Comparison of ENCODE assay signal across 15 cellular contexts in the genomic region with DNA sequence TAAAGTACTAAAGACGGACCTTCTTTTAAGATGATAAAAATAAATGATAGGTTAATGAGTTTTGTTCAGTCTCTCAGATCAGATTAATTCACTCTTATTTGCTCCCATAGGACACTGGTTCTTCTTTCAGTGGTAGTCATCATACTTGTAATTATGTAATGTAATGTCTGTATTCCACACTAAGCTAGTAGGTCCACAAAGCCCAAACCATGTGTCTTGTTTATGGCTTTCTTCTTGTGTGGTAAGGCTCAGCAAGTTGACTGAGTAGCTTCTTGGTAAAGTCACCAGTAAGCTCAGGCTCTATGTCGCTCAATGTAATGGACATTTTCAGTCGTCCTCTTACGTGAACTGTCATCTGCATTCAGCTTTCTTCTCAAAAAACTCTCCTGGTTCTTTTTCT. TPM values are rescaled to one million over a fixed set of nuclear protein-coding genes. Genes with fewer than 3 reads are reported as not detected.
DNase-seq lines count a peak whose midpoint lies in the region; ATAC-seq and TF ChIP-seq lines count a peak whose summit lies in the region.
"Had no signal": no experiment of that assay in that cellular context is flagged by ENCODE, and none has a peak within 500 bp of the region (broad histone marks: within the 10 kb centered on the region; RNA-seq: fewer than 3 reads in every experiment).

No MANE protein-coding gene starts in this region.

- no peak for TF ChIP-seq EP300 in SK-N-SH (IDR thresholded peaks at IDR 0.05; ENCODE audit: borderline replicate concordance in 1 of 2, low read depth in 1 of 2, low read length in 1 of 2)

- H3K27ac ChIP-seq in SK-N-SH (ENCODE audit: low read depth in 2 of 2, low read length in 1 of 2) (no peak overlapping the region; a peak in 1 of 4 replicates), Karpas-422 (ENCODE audit: low read length) (peak overlapping the region; percentile 86), endodermal cell (ENCODE audit: low read depth, low read length) (no peak overlapping the region), skeletal muscle tissue (ENCODE audit: low read depth, low read length) (peak overlapping the region; percentile 95), caudate nucleus (ENCODE audit: low read depth, low read length) (no peak overlapping the region)

- TF ChIP-seq RAD21 in SK-N-SH (IDR thresholded peaks at IDR 0.05; ENCODE audit: low read length), result no peak

- POLR2A ChIA-PET in SK-N-SH (lab: Yijun Ruan, JAX), result no interaction called here

- H3K79me2 ChIP-seq in SK-N-SH (ENCODE audit: insufficient read depth), result peaks cover 44% of the 10 kb centered on the region
- peaks cover 72% of the 10 kb centered on the region for H3K79me2 ChIP-seq in Karpas-422 (ENCODE audit: low read length)

- H3K4me3 Mint-ChIP-seq in endodermal cell, result no peak overlapping the region

- H3K4me1 Mint-ChIP-seq in endodermal cell, result peaks cover 19% of the 10 kb centered on the region

- no peaks in the 10 kb centered on the region for H3K9me3 Mint-ChIP-seq in endodermal cell

- H2AFZ ChIP-seq in SK-N-SH (ENCODE audit: low read depth) (no peak overlapping the region), Karpas-422 (ENCODE audit: low read length) (no peak overlapping the region)

- no peaks in the 10 kb centered on the region for H4K20me1 ChIP-seq in SK-N-SH (ENCODE audit: insufficient read depth)
- H4K20me1 ChIP-seq in Karpas-422 (ENCODE audit: insufficient read depth, low read depth, low read length), result no peaks in the 10 kb centered on the region

- CTCF ChIA-PET in SK-N-SH (lab: Yijun Ruan, JAX), result interaction anchor here (1.2 to 1.5 kb wide), 2 partner anchors 391 to 636 kb away, joined by 3 read pairs; no protein-coding TSS in a partner anchor

- H3K4me2 ChIP-seq in SK-N-SH (peak overlapping the region; percentile 89; the same call in 1 of the 2 replicates), Karpas-422 (ENCODE audit: low read depth, low read length, poor library complexity, severe bottlenecking) (peak overlapping the region; percentile 87)

- H3K9me3 ChIP-seq in SK-N-SH (no peaks in the 10 kb centered on the region), Karpas-422 (ENCODE audit: low read length) (peaks cover 3% of the 10 kb centered on the region; the same call in 1 of the 2 replicates), endodermal cell (ENCODE audit: control insufficient read depth, low read length) (no peaks in the 10 kb centered on the region), skeletal muscle tissue (ENCODE audit: control insufficient read depth in 3 of 3, low read length in 3 of 3) (no peaks in the 10 kb centered on the region)
- H3K9me3 ChIP-seq: Caco-2, esophagus squamous epithelium had no signal

- H3K4me3 ChIP-seq in SK-N-SH (ENCODE audit: low read depth in 2 of 2, low read length in 1 of 2) (peak overlapping the region in 1 of 2 experiments; percentile 81; a peak in 2 of 4 replicates), Karpas-422 (ENCODE audit: low read length) (peak overlapping the region; percentile 87), endodermal cell (ENCODE audit: low read length) (peak overlapping the region; percentile 83), skeletal muscle tissue (ENCODE audit: low read length in 3 of 3) (peak overlapping the region in 2 of 3 donors; percentile 22 to 82)

- ATAC-seq in SK-N-SH treated with all-trans-retinoic acid at 6 μM for 48 hours, result no peak
- ATAC-seq in HG02588 (IDR thresholded peaks at IDR 0.05; ENCODE audit: unreplicated experiment), result no peak
- ATAC-seq: activated naive CD4-positive, alpha-beta T cell treated with anti-CD3 and anti-CD28 coated beads, Interleukin-2, amount 50 U/mL, for 72 hours had no signal

- H3K36me3 Mint-ChIP-seq in endodermal cell (ENCODE audit: low read depth), result peaks cover 2% of the 10 kb centered on the region

- TF ChIP-seq CTCF in SK-N-SH (IDR thresholded peaks at IDR 0.05) (no peak), endodermal cell (conservative IDR thresholded peaks at IDR 0.05) (no peak)

- DNase-seq in SK-N-SH (no peak), Karpas-422 (no peak), endodermal cell (no peak), caudate nucleus (lab: John Stamatoyannopoulos, UW) (no peak), hippocampal formation (lab: John Stamatoyannopoulos, UW) (no peak)
- DNase-seq: 8988T; activated CD8-positive, alpha-beta memory T cell treated with anti-CD3 and anti-CD28 coated beads, Interleukin-2, amount 50 U/mL, for 4 hours; Caco-2; cortex of kidney; esophagus squamous epithelium; NCI-H1048 had no signal

- H3K27me3 ChIP-seq in SK-N-SH (ENCODE audit: insufficient read depth) (no peaks in the 10 kb centered on the region), Karpas-422 (ENCODE audit: low read length) (no peaks in the 10 kb centered on the region), endodermal cell (ENCODE audit: control insufficient read depth, insufficient read depth, low read length, poor library complexity, severe bottlenecking) (no peaks in the 10 kb centered on the region), skeletal muscle tissue (ENCODE audit: control insufficient read depth in 3 of 3, insufficient read depth in 3 of 3, low read length in 3 of 3) (no peaks in the 10 kb centered on the region)
- H3K27me3 ChIP-seq: esophagus squamous epithelium had no signal

- H3K9me2 ChIP-seq in SK-N-SH, result no peaks in the 10 kb centered on the region
- H3K9me2 ChIP-seq in Karpas-422 (replicated peaks; ENCODE audit: insufficient read depth, low read length), result no peaks in the 10 kb centered on the region; the same call in 1 of the 2 replicates

- H3K4me1 ChIP-seq in SK-N-SH (ENCODE audit: control insufficient read depth in 1 of 2, insufficient read depth in 2 of 2, low read depth in 1 of 2, low read length in 1 of 2) (peaks cover 12 to 15% of the 10 kb centered on the region in 2 experiments; a peak in 3 of 4 replicates), Karpas-422 (ENCODE audit: low read length) (peaks cover 45% of the 10 kb centered on the region), endodermal cell (ENCODE audit: control insufficient read depth, insufficient read depth, low read length) (peaks cover 3% of the 10 kb centered on the region), skeletal muscle tissue (ENCODE audit: control insufficient read depth in 3 of 3, insufficient read depth in 3 of 3, low read length in 3 of 3) (peaks cover 9 to 17% (median 14%) of the 10 kb centered on the region in 3 donors)

- H3K27ac Mint-ChIP-seq in endodermal cell, result no peak overlapping the region

- WGBS in SK-N-SH (ENCODE audit: low lambda C conversion rate), result 94% methylated on average over 4 of the region's 4 CpGs
- WGBS in endodermal cell (ENCODE audit: insufficient coverage in 1 of 2, insufficient read length in 1 of 2), 2 experiments, result 94 to 100% methylated on average over 3 to 4 of the region's 4 CpGs

- no peaks in the 10 kb centered on the region for H3K27me3 Mint-ChIP-seq in endodermal cell (ENCODE audit: insufficient read depth)

- no peak overlapping the region for H3K9ac ChIP-seq in SK-N-SH
- H3K9ac ChIP-seq in Karpas-422 (ENCODE audit: low read length), result peak overlapping the region; percentile 97
- no peak overlapping the region for H3K9ac ChIP-seq in endodermal cell (ENCODE audit: extremely low read depth, low read length, poor library complexity, severe bottlenecking)
- H3K9ac ChIP-seq in skeletal muscle tissue (ENCODE audit: low read depth in 1 of 3, low read length in 3 of 3), result no peak overlapping the region

- H3K36me3 ChIP-seq in SK-N-SH (replicated peaks in 1 of 2; ENCODE audit: control insufficient read depth in 1 of 2, insufficient read depth in 2 of 2, low read length in 1 of 2) (peaks cover 22 to 32% of the 10 kb centered on the region in 2 experiments), Karpas-422 (ENCODE audit: insufficient read depth, low read length) (peaks cover 28% of the 10 kb centered on the region), endodermal cell (ENCODE audit: control insufficient read depth, insufficient read depth, low read length) (no peaks in the 10 kb centered on the region), skeletal muscle tissue (ENCODE audit: control insufficient read depth in 3 of 3, insufficient read depth in 3 of 3, low read length in 3 of 3) (peaks cover 0 to 7% (median 0%) of the 10 kb centered on the region in 3 donors)

- H3F3A ChIP-seq in SK-N-SH (replicated peaks; ENCODE audit: insufficient read depth), result peaks cover 8% of the 10 kb centered on the region

TF ChIP-seq in SK-N-SH, 30 proteins besides CTCF, POLR2A, EP300 and RAD21 (continues in another document):
- TF ChIP-seq TCF12 (IDR thresholded peaks at IDR 0.05) (no peak), FOXM1 (IDR thresholded peaks at IDR 0.05; ENCODE audit: low read depth) (no peak), MXI1 (IDR thresholded peaks at IDR 0.05; ENCODE audit: low read depth, low read length) (no peak)
- TF ChIP-seq, protein P1, sequence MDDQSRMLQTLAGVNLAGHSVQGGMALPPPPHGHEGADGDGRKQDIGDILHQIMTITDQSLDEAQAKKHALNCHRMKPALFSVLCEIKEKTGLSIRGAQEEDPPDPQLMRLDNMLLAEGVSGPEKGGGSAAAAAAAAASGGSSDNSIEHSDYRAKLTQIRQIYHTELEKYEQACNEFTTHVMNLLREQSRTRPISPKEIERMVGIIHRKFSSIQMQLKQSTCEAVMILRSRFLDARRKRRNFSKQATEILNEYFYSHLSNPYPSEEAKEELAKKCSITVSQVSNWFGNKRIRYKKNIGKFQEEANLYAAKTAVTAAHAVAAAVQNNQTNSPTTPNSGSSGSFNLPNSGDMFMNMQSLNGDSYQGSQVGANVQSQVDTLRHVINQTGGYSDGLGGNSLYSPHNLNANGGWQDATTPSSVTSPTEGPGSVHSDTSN (IDR thresholded peaks at IDR 0.05), result no peak

TF ChIP-seq in SK-N-SH treated with all-trans-retinoic acid at 6 μM for 48 hours, 23 proteins besides CTCF, POLR2A, EP300 and RAD21:
- TF ChIP-seq ESRRG (CRISPR knock-in tag; IDR thresholded peaks at IDR 0.05), result no peak
- TF ChIP-seq PPARA (CRISPR knock-in tag; IDR thresholded peaks at IDR 0.05; ENCODE audit: borderline replicate concordance), result no peak
- TF ChIP-seq ISL1 (CRISPR knock-in tag; IDR thresholded peaks at IDR 0.05), result no peak
- no peak for TF ChIP-seq CSDC2 (CRISPR knock-in tag; IDR thresholded peaks at IDR 0.05)
- TF ChIP-seq ARNTL (CRISPR knock-in tag; IDR thresholded peaks at IDR 0.05; ENCODE audit: borderline replicate concordance, low read depth), result no peak

RNA-seq across cellular contexts. Expression of gene LYPLAL1, which starts 2.5 kb away (rescaled TPM):
- polyA plus RNA-seq in SK-N-SH (2012; rRNA removed), result 11.2 and 15.6 TPM in 2 replicates
- polyA plus RNA-seq in SK-N-SH (2012; cell fraction: cytosol; rRNA removed), result 16.7 and 27.6 TPM in 2 replicates
- polyA plus RNA-seq in SK-N-SH (2012; cell fraction: nucleus; rRNA removed), result 20.1 and 29.7 TPM in 2 replicates
- 24.3 and 85.1 TPM in 2 replicates for total RNA-seq in Karpas-422 (2014; rRNA removed; shearing (Covaris generic); ENCODE audit: low replicate concordance)
- 10 to 100 TPM; 27.6 to 35.7 TPM for total RNA-seq in endodermal cell
- 19.9 TPM for polyA plus RNA-seq in endodermal cell (2013, experiment 1 of 2)
- 17.7 TPM for polyA plus RNA-seq in endodermal cell (2013, experiment 2 of 2)
- total RNA-seq in skeletal muscle tissue, result 50.6 TPM

Comparison
In these comparisons a context has a peak if more than half of its experiments do, and no peak if none do; other contexts are left out.
1. H3K27ac ChIP-seq: peak in Karpas-422 (single experiment) and skeletal muscle tissue (single experiment); none in SK-N-SH (0 of 2), endodermal cell (single experiment) and caudate nucleus (single experiment).